Comparison of ENCODE assay signal across 15 cellular contexts in the genomic region with DNA sequence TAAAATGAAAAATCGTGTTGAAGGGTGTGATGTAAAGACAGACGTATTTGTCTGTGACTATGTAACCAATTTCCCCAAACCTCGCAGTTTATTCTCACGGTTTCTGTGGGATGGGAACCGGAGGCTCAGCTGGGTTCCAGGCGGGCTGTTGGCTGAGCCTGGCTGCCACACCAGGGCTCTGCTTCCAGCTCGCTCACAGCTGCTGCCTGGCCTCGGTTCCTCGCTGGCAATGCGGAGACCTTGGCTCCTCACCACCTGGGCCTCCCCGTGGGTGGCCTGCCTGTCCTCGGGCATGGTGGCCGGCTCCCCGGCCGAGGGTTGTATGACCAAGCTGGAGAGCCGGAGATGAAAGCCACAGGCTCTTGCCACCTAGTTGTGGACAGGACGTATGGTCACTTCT.
"Had no signal": no experiment of that assay in that cellular context is flagged by ENCODE, and none has a peak within 500 bp of the region (broad histone marks: within the 10 kb centered on the region; RNA-seq: fewer than 3 reads in every experiment).

No MANE protein-coding gene starts in this region.

- H3K9me3 ChIP-seq: esophagus squamous epithelium, heart left ventricle, mucosa of descending colon, ovary, right atrium auricular region, suprapubic skin, thyroid gland had no signal

- H3K27me3 ChIP-seq: esophagus squamous epithelium, heart left ventricle, ovary, right atrium auricular region, suprapubic skin, thyroid gland had no signal

- H3K27ac ChIP-seq: esophagus squamous epithelium, heart left ventricle, ovary, right atrium auricular region, suprapubic skin, thyroid gland had no signal

- H3K4me1 ChIP-seq: right atrium auricular region, thyroid gland had no signal

- H3K36me3 ChIP-seq: esophagus squamous epithelium, heart left ventricle, ovary, right atrium auricular region, suprapubic skin, thyroid gland had no signal

- DNase-seq: effector memory CD8-positive, alpha-beta T cell; esophagus squamous epithelium; heart left ventricle; hypothalamus; kidney glomerular epithelial cell; mucosa of descending colon; natural killer cell; nucleus accumbens; ovary; small intestine; stimulated activated CD4-positive, alpha-beta T cell treated with anti-CD3 and anti-CD28 coated beads, Interleukin-12 subunit alpha, Interleukin-12 subunit beta, amount 100 ng/mL, for 4 hours; stimulated activated naive CD4-positive, alpha-beta T cell; thyroid gland had no signal

- H3K4me3 ChIP-seq: esophagus squamous epithelium, heart left ventricle, mucosa of descending colon, ovary, right atrium auricular region, suprapubic skin, thyroid gland had no signal
